27 cellular contexts compared by ENCODE assay signal in the genomic region with DNA sequence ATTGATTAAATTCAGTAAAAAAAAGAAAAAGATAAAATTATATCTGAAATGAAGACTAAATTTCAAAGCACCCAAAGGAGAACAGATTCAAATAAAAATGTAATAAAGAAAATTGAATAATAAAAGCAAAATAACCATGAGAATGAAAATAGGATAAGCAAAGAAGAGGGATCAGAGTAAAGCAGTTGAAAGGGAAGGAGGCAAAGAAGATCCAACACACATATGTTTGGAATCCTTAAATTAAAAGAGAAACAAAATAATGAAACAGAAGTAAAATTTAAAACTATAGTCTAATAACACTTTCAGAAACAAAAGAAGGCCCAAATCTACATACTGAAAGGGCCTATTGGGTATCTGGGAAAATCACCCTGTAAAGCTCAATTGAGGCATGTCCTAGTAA. TPM values are rescaled to one million over a fixed set of nuclear protein-coding genes. Genes with fewer than 3 reads are reported as not detected.
A peak's percentile ranks its signal among the peaks of the same experiment; 100 is the strongest.
DNase-seq lines count a peak whose midpoint lies in the region; ATAC-seq, FAIRE-seq and TF ChIP-seq lines count a peak whose summit lies in the region.
"Had no signal": no experiment of that assay in that cellular context is flagged by ENCODE, and none has a peak within 500 bp of the region (broad histone marks: within the 10 kb centered on the region; RNA-seq: fewer than 3 reads in every experiment).

No MANE protein-coding gene starts in this region.

- H3K4me3 Mint-ChIP-seq in GM23338, result no peak overlapping the region
- H3K4me3 Mint-ChIP-seq: B cell; CD14-positive monocyte; CD4-positive, alpha-beta memory T cell; CD4-positive, alpha-beta T cell; CD4-positive, CD25-positive, alpha-beta regulatory T cell; CD8-positive, alpha-beta memory T cell; CD8-positive, alpha-beta T cell had no signal

- H3K4me1 ChIP-seq in A549 (no peaks in the 10 kb centered on the region), GM23338 (ENCODE audit: insufficient read depth) (no peaks in the 10 kb centered on the region), HEK293 (ENCODE audit: control insufficient read depth, insufficient read depth, low read length) (no peaks in the 10 kb centered on the region)
- H3K4me1 ChIP-seq: BE2C, Caco-2 had no signal

- no peak overlapping the region for H3K27ac Mint-ChIP-seq in GM23338
- H3K27ac Mint-ChIP-seq: B cell; CD14-positive monocyte; CD4-positive, alpha-beta memory T cell; CD4-positive, alpha-beta T cell; CD4-positive, CD25-positive, alpha-beta regulatory T cell; CD8-positive, alpha-beta memory T cell; CD8-positive, alpha-beta T cell had no signal

- peaks cover 37% of the 10 kb centered on the region for H3K9me3 ChIP-seq in A549
- H3K9me3 ChIP-seq in HEK293 (ENCODE audit: control insufficient read depth, insufficient read depth, low read depth, low read length), result no peaks in the 10 kb centered on the region
- H3K9me3 ChIP-seq: BE2C had no signal

- peaks cover 3% of the 10 kb centered on the region; the same call in 1 of the 2 replicates for H4K20me1 ChIP-seq in GM23338 (replicated peaks; ENCODE audit: insufficient read depth)
- H4K20me1 ChIP-seq: BLaER1 had no signal

- CTCF ChIA-PET in A549 (lab: Yijun Ruan, JAX) (interaction anchor here (0.9 kb wide), 1 partner anchor 224 kb away, joined by 3 read pairs; no protein-coding TSS in a partner anchor), HEK293 (lab: Yijun Ruan, JAX) (interaction anchor here (0.7 to 1.8 kb wide), 5 partner anchors 8 to 825 kb away, joined by 3 to 5 read pairs (median 3); no protein-coding TSS in a partner anchor)

- no peaks in the 10 kb centered on the region for H3K4me1 Mint-ChIP-seq in GM23338
- H3K4me1 Mint-ChIP-seq: CD14-positive monocyte had no signal

- no peaks in the 10 kb centered on the region for H3F3A ChIP-seq in GM23338 (replicated peaks; ENCODE audit: low read depth)

- DNase-seq in A549 (ENCODE audit: low read depth in 1 of 2, low spot score in 1 of 2), result peak in 1 of 2 experiments; percentile 19
- peak; percentile 24 for DNase-seq in GM23338 (ENCODE audit: low spot score)
- no peak for DNase-seq in NCI-H128 (lab: John Stamatoyannopoulos, UW; ENCODE audit: unreplicated experiment)
- DNase-seq: 8988T; BE2C; C1 segment of cervical spinal cord; Calu3; CD4-positive, alpha-beta T cell; CD8-positive, alpha-beta memory T cell; CD8-positive, alpha-beta T cell; DMS 273 treated with DMSO at 0.1 percent for 48 hours; DMS153; DMS79; DMS79 treated with DMSO at 0.1 percent for 48 hours; DND-41 had no signal

- H3K36me3 ChIP-seq in GM23338 (ENCODE audit: insufficient read depth) (peaks cover 9% of the 10 kb centered on the region; the same call in 1 of the 2 replicates), HEK293 (ENCODE audit: control insufficient read depth in 2 of 2, insufficient read depth in 1 of 2, low read length in 2 of 2) (peaks cover 4 to 15% of the 10 kb centered on the region in 2 experiments)
- H3K36me3 ChIP-seq: BE2C had no signal

- no peaks in the 10 kb centered on the region for H3K9me2 ChIP-seq in GM23338 (ENCODE audit: insufficient read depth)

- POLR2A ChIA-PET in A549 (lab: Yijun Ruan, JAX) (no interaction called here), HEK293 (lab: Yijun Ruan, JAX) (no interaction called here)

- H3K36me3 Mint-ChIP-seq in GM23338 (ENCODE audit: low read depth), result peaks cover 66% of the 10 kb centered on the region

- no peak overlapping the region for H3K4me3 ChIP-seq in A549
- no peak overlapping the region for H3K4me3 ChIP-seq in GM23338
- no peak overlapping the region for H3K4me3 ChIP-seq in HEK293 (ENCODE audit: low read depth, low read length)
- H3K4me3 ChIP-seq: BLaER1; BLaER1 treated with 17β-estradiol and CSF1 and Interleukin-3, amounts not matched to agents 10 nM and 100 nM had no signal

- H3K4me2 ChIP-seq in A549, result no peak overlapping the region
- no peak overlapping the region for H3K4me2 ChIP-seq in GM23338
- H3K4me2 ChIP-seq: BLaER1 treated with 17β-estradiol and CSF1 and Interleukin-3, amounts not matched to agents 10 nM and 100 nM had no signal

- no peak for TF ChIP-seq RAD21 in A549 (conservative IDR thresholded peaks at IDR 0.05 in 1 of 2, IDR thresholded peaks at IDR 0.05 in 1 of 2)

- H3K27ac ChIP-seq in A549 (no peak overlapping the region), GM23338 (ENCODE audit: low read depth) (no peak overlapping the region), HEK293 (ENCODE audit: extremely low read depth, low read depth, low read length) (no peak overlapping the region)
- H3K27ac ChIP-seq: 22Rv1; BLaER1; BLaER1 treated with 17β-estradiol and CSF1 and Interleukin-3, amounts not matched to agents 10 nM and 100 nM; C4-2B had no signal

- TF ChIP-seq POLR2A in A549 (IDR thresholded peaks at IDR 0.05; ENCODE audit: low read length), result no peak

- H3K79me2 ChIP-seq in GM23338 (replicated peaks; ENCODE audit: insufficient read depth), result no peaks in the 10 kb centered on the region

- no peak for ATAC-seq in A549
- ATAC-seq in GM23338, result no peak
- no peak for ATAC-seq in HG03378 (IDR thresholded peaks at IDR 0.05; ENCODE audit: unreplicated experiment)
- no peak for ATAC-seq in HG03097 (IDR thresholded peaks at IDR 0.05; ENCODE audit: low FRiP score, unreplicated experiment)
- ATAC-seq: CD8-positive, alpha-beta T cell had no signal

- H2AFZ ChIP-seq in GM23338, result no peak overlapping the region

- H3K9me3 Mint-ChIP-seq in GM23338, result peaks cover 53% of the 10 kb centered on the region

- no peaks in the 10 kb centered on the region for H3K27me3 Mint-ChIP-seq in GM23338 (ENCODE audit: insufficient read depth, low read depth, poor library complexity)
- H3K27me3 Mint-ChIP-seq: B cell; CD4-positive, alpha-beta memory T cell; CD4-positive, alpha-beta T cell; CD4-positive, CD25-positive, alpha-beta regulatory T cell; CD8-positive, alpha-beta memory T cell had no signal

- no peak for TF ChIP-seq EP300 in A549 (IDR thresholded peaks at IDR 0.05)

- no peak for TF ChIP-seq CTCF in A549 (IDR thresholded peaks at IDR 0.05)
- no peak for TF ChIP-seq CTCF in GM23338 (conservative IDR thresholded peaks at IDR 0.05; ENCODE audit: low read depth in 2 of 2)
- no peak for TF ChIP-seq CTCF in HEK293 (tag by site-specific recombination; IDR thresholded peaks at IDR 0.05)

- no peaks in the 10 kb centered on the region for H3K27me3 ChIP-seq in GM23338 (ENCODE audit: insufficient read depth)
- H3K27me3 ChIP-seq: BE2C; BLaER1; BLaER1 treated with 17β-estradiol and CSF1 and Interleukin-3, amounts not matched to agents 10 nM and 100 nM had no signal

- FAIRE-seq in A549 (lab: Jason Lieb, UNC), result no peak

TF ChIP-seq in A549, 52 proteins besides CTCF, POLR2A, EP300 and RAD21:
- TF ChIP-seq JUN (IDR thresholded peaks at IDR 0.05) (no peak), HDAC2 (IDR thresholded peaks at IDR 0.05) (0 out of 2 replicates have a peak, but pooled peaks have one; percentile 33), SREBF2 (IDR thresholded peaks at IDR 0.05) (no peak), MAZ (IDR thresholded peaks at IDR 0.05; ENCODE audit: borderline replicate concordance, low read depth, low read length) (no peak)
- TF ChIP-seq, protein P1, sequence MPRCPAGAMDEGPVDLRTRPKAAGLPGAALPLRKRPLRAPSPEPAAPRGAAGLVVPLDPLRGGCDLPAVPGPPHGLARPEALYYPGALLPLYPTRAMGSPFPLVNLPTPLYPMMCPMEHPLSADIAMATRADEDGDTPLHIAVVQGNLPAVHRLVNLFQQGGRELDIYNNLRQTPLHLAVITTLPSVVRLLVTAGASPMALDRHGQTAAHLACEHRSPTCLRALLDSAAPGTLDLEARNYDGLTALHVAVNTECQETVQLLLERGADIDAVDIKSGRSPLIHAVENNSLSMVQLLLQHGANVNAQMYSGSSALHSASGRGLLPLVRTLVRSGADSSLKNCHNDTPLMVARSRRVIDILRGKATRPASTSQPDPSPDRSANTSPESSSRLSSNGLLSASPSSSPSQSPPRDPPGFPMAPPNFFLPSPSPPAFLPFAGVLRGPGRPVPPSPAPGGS (IDR thresholded peaks at IDR 0.05), result no peak

TF ChIP-seq in GM23338, 12 proteins besides CTCF, POLR2A, EP300 and RAD21 (continues in another document):
- TF ChIP-seq STAT1 (IDR thresholded peaks at IDR 0.05; ENCODE audit: unreplicated experiment) (no peak), EZH2 (IDR thresholded peaks at IDR 0.05; ENCODE audit: low read depth, unreplicated experiment) (no peak), NANOG (IDR thresholded peaks at IDR 0.05; ENCODE audit: borderline replicate concordance) (no peak), JUNB (IDR thresholded peaks at IDR 0.05; ENCODE audit: unreplicated experiment) (no peak), CREB1 (CRISPR knock-in tag; IDR thresholded peaks at IDR 0.05; ENCODE audit: low read depth) (no peak)

TF ChIP-seq in HEK293, 187 proteins besides CTCF, POLR2A, EP300 and RAD21 (continues in another document):
- TF ChIP-seq ZNF560 (tag by site-specific recombination; IDR thresholded peaks at IDR 0.05; ENCODE audit: borderline replicate concordance), result no peak
- TF ChIP-seq ZNF274 (IDR thresholded peaks at IDR 0.05; ENCODE audit: low read length), result no peak
- no peak for TF ChIP-seq ZNF274 (tag by site-specific recombination; IDR thresholded peaks at IDR 0.05; ENCODE audit: borderline replicate concordance)
- no peak for TF ChIP-seq ZNF48 (tag by site-specific recombination; IDR thresholded peaks at IDR 0.05)
- TF ChIP-seq KLF1 (tag by site-specific recombination; IDR thresholded peaks at IDR 0.05), result no peak
- no peak for TF ChIP-seq ZXDB (tag by site-specific recombination; IDR thresholded peaks at IDR 0.05)
- TF ChIP-seq ZNF777 (tag by site-specific recombination; IDR thresholded peaks at IDR 0.05; ENCODE audit: borderline replicate concordance), result no peak
- TF ChIP-seq YY1 (tag by site-specific recombination; IDR thresholded peaks at IDR 0.05), result no peak
- no peak for TF ChIP-seq ZNF76 (tag by site-specific recombination; IDR thresholded peaks at IDR 0.05; ENCODE audit: borderline replicate concordance, low read depth)
- TF ChIP-seq ZBTB7A (tag by site-specific recombination; IDR thresholded peaks at IDR 0.05; ENCODE audit: low read depth), result no peak
- TF ChIP-seq EGR2 (tag by site-specific recombination; IDR thresholded peaks at IDR 0.05; ENCODE audit: low read depth), result no peak
- peak; percentile 31; the same call in 1 of the 2 replicates for TF ChIP-seq MZF1 (tag by site-specific recombination; IDR thresholded peaks at IDR 0.05; ENCODE audit: borderline replicate concordance)
- no peak for TF ChIP-seq ZNF132 (tag by site-specific recombination; IDR thresholded peaks at IDR 0.05; ENCODE audit: borderline replicate concordance)
- peak; percentile 47 for TF ChIP-seq SETDB1 (IDR thresholded peaks at IDR 0.05; ENCODE audit: insufficient read length, low read length)
- TF ChIP-seq ZNF2 (tag by site-specific recombination; IDR thresholded peaks at IDR 0.05), result no peak

RNA-seq across cellular contexts. Expression of gene HACD2, which starts 32.1 kb away (rescaled TPM):
- polyA plus RNA-seq in A549 (2011; rRNA removed) (90.2 and 97.7 TPM in 2 replicates), A549 (2017; fragmentation: RNase III; extraction: RNeasy Plus Mini Kit Qiagen cat#74134 plus additional on column Dnase treatment) (38.5 to 41.8 TPM (median 39.3 TPM) in 3 replicates), GM23338 (2016; fragmentation: Nextera tagmentation; extraction: Ambion mirVana) (12.5 and 13.4 TPM in 2 replicates)
- polyA plus RNA-seq in A549 (2012; cell fraction: cytosol; rRNA removed), result 26.2 and 31.3 TPM in 2 replicates
- 18.3 and 26.1 TPM in 2 replicates for polyA plus RNA-seq in A549 (2012; cell fraction: nucleus; rRNA removed)
- 58.1 and 68.6 TPM in 2 replicates for polyA minus RNA-seq in A549 (2011; rRNA and poly(A)+ RNA removed)
- 29.9 and 31.5 TPM in 2 replicates for total RNA-seq in GM23338 (2014; rRNA removed; shearing (Covaris generic))
